Comparison of ENCODE assay signal across 16 cellular contexts in the genomic region with DNA sequence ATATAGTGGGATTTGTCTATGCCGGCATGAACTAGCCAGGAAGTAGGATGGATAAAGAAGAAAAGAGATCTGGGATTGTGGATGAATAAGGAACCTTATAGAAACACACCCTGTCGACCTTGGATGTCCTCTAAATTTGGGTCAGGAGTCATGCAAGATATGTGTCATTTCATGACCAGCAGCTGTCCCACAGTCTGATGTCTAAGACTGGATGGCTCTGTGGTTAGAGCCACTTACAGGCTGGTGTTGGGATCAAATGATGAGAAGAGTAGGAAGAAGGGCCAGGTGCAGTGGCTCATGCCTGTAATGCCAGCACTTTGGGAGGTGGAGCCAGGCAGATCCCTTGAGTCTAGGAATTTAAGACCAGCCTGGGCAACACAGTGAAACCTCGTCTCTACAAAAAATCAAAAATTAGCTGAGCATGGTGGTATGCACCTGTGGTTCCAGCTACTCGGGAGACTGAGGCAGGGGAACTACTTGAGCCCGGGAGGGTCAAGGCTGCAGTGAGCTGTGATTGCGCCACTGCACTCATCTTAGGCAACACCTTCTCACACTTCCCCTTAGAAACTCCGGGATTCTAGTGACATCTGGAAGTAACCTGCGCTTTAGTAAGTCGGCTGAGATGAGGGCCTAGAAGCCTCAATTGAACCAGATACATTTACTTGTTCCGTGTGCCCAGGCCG. TPM values are rescaled to one million over a fixed set of nuclear protein-coding genes. Genes with fewer than 3 reads are reported as not detected.
DNase-seq lines count a peak whose midpoint lies in the region; ATAC-seq, FAIRE-seq and TF ChIP-seq lines count a peak whose summit lies in the region.
"Had no signal": no experiment of that assay in that cellular context is flagged by ENCODE, and none has a peak within 500 bp of the region (broad histone marks: within the 10 kb centered on the region; RNA-seq: fewer than 3 reads in every experiment).

No MANE protein-coding gene starts in this region.

- TF ChIP-seq CTCF in neutrophil (IDR thresholded peaks at IDR 0.05) (no peak), thyroid gland (IDR thresholded peaks at IDR 0.05) (no peak)

- no peak for TF ChIP-seq POLR2A in thyroid gland (IDR thresholded peaks at IDR 0.05)

- no peak for DNase-seq in activated CD4-positive, alpha-beta T cell treated with anti-CD3 and anti-CD28 coated beads, Interleukin-2, amount 10 ng/mL, durations not matched to agents 24 days and 14 days
- no peak for DNase-seq in activated CD4-positive, alpha-beta T cell treated with anti-CD3 and anti-CD28 coated beads, Interleukin-2, amount 50 U/mL, for 1 hour
- peak; percentile 85 to 92 for DNase-seq in NOMO-1 (lab: John Stamatoyannopoulos, UW; ENCODE audit: unreplicated experiment in 2 of 2)
- no peak for DNase-seq in activated naive CD4-positive, alpha-beta T cell treated with anti-CD3 and anti-CD28 coated beads, Interleukin-2, amount 50 U/mL, for 72 hours (ENCODE audit: low spot score in 2 of 2)
- no peak for DNase-seq in urothelium cell line (ENCODE audit: low spot score)
- no peak for DNase-seq in DMS 273 (lab: John Stamatoyannopoulos, UW; ENCODE audit: unreplicated experiment)
- no peak for DNase-seq in thyroid gland
- DNase-seq: 8988T; activated CD8-positive, alpha-beta memory T cell treated with anti-CD3 and anti-CD28 coated beads, Interleukin-2, amount 50 U/mL, for 4 hours; dermis blood vessel endothelial cell; left ventricle myocardium inferior; naive thymus-derived CD8-positive, alpha-beta T cell; stimulated activated CD4-positive, alpha-beta T cell treated with anti-CD3 and anti-CD28 coated beads, Interleukin-1b, Interleukin-23, amount 100 ng/mL, for 48 hours; transverse colon had no signal

- peak overlapping the region; percentile 91 for H3K27ac ChIP-seq in neutrophil
- no peak overlapping the region for H3K27ac ChIP-seq in thyroid gland
- H3K27ac ChIP-seq: left ventricle myocardium inferior, transverse colon had no signal

- H3K4me3 Mint-ChIP-seq in activated CD4-positive, alpha-beta T cell treated with anti-CD3 and anti-CD28 coated beads, Interleukin-2, amount 10 ng/mL, durations not matched to agents 24 days and 14 days, result no peak overlapping the region
- H3K4me3 Mint-ChIP-seq: naive thymus-derived CD8-positive, alpha-beta T cell had no signal

- intact Hi-C loops in activated CD4-positive, alpha-beta T cell treated with anti-CD3 and anti-CD28 coated beads, Interleukin-2, amount 10 ng/mL, durations not matched to agents 24 days and 14 days (cut with micrococcal nuclease), result no loop called here
- intact Hi-C loops in thyroid gland (cut with DNase I), result no loop called here

- H3K27ac Mint-ChIP-seq in activated CD4-positive, alpha-beta T cell treated with anti-CD3 and anti-CD28 coated beads, Interleukin-2, amount 10 ng/mL, durations not matched to agents 24 days and 14 days, result peak overlapping the region; percentile 13
- peak overlapping the region; percentile 38 to 75 for H3K27ac Mint-ChIP-seq in activated naive CD4-positive, alpha-beta T cell treated with anti-CD3 and anti-CD28 coated beads, Interleukin-2, amount 50 U/mL, for 72 hours

- peak in 1 of 2 donors; percentile 28 for ATAC-seq in activated naive CD4-positive, alpha-beta T cell treated with anti-CD3 and anti-CD28 coated beads, Interleukin-2, amount 50 U/mL, for 72 hours
- ATAC-seq: naive thymus-derived CD8-positive, alpha-beta T cell had no signal

- H3K36me3 Mint-ChIP-seq in activated CD4-positive, alpha-beta T cell treated with anti-CD3 and anti-CD28 coated beads, Interleukin-2, amount 10 ng/mL, durations not matched to agents 24 days and 14 days (ENCODE audit: low read depth), result peaks cover 58% of the 10 kb centered on the region
- peaks cover 0 to 22% of the 10 kb centered on the region in 2 donors for H3K36me3 Mint-ChIP-seq in activated naive CD4-positive, alpha-beta T cell treated with anti-CD3 and anti-CD28 coated beads, Interleukin-2, amount 50 U/mL, for 72 hours

- FAIRE-seq in urothelium cell line (lab: Jason Lieb, UNC), result no peak
- FAIRE-seq: astrocyte had no signal

- H3K27me3 ChIP-seq in neutrophil (no peaks in the 10 kb centered on the region), thyroid gland (no peaks in the 10 kb centered on the region)
- H3K27me3 ChIP-seq: transverse colon had no signal

- H3K4me1 Mint-ChIP-seq in activated CD4-positive, alpha-beta T cell treated with anti-CD3 and anti-CD28 coated beads, Interleukin-2, amount 10 ng/mL, durations not matched to agents 24 days and 14 days, result peaks cover 17% of the 10 kb centered on the region

- H3K4me3 ChIP-seq in neutrophil (ENCODE audit: low read depth in 1 of 2, low read length in 1 of 2), result peak overlapping the region; percentile 43 to 53
- H3K4me3 ChIP-seq in thyroid gland (replicated peaks in 1 of 3), result no peak overlapping the region
- H3K4me3 ChIP-seq: left ventricle myocardium inferior, transverse colon had no signal

- peaks cover 52 to 53% of the 10 kb centered on the region in 2 experiments for H3K4me1 ChIP-seq in neutrophil (ENCODE audit: control insufficient read depth in 1 of 2, insufficient read depth in 1 of 2, low read depth in 1 of 2, low read length in 1 of 2)
- H3K4me1 ChIP-seq in thyroid gland, result peaks cover 6 to 9% of the 10 kb centered on the region in 2 donors
- H3K4me1 ChIP-seq: transverse colon had no signal

- no peaks in the 10 kb centered on the region for H3K27me3 Mint-ChIP-seq in activated CD4-positive, alpha-beta T cell treated with anti-CD3 and anti-CD28 coated beads, Interleukin-2, amount 10 ng/mL, durations not matched to agents 24 days and 14 days
- H3K27me3 Mint-ChIP-seq: naive thymus-derived CD8-positive, alpha-beta T cell had no signal

- peaks cover 5% of the 10 kb centered on the region for H3K9me3 Mint-ChIP-seq in activated CD4-positive, alpha-beta T cell treated with anti-CD3 and anti-CD28 coated beads, Interleukin-2, amount 10 ng/mL, durations not matched to agents 24 days and 14 days
- H3K9me3 Mint-ChIP-seq in activated naive CD4-positive, alpha-beta T cell treated with anti-CD3 and anti-CD28 coated beads, Interleukin-2, amount 50 U/mL, for 72 hours, result no peaks in the 10 kb centered on the region
- H3K9me3 Mint-ChIP-seq: naive thymus-derived CD8-positive, alpha-beta T cell had no signal

- H3K9me3 ChIP-seq in neutrophil (no peaks in the 10 kb centered on the region), thyroid gland (no peaks in the 10 kb centered on the region)
- H3K9me3 ChIP-seq: left ventricle myocardium inferior, transverse colon had no signal

- WGBS in thyroid gland, 2 donors, result 91 to 94% methylated on average over 11 of the region's 11 CpGs

- H3K36me3 ChIP-seq in neutrophil, result peaks cover 45% of the 10 kb centered on the region
- H3K36me3 ChIP-seq in thyroid gland, result peaks cover 37 to 43% of the 10 kb centered on the region in 2 donors

RNA-seq across cellular contexts. Expression of a gene that starts 30.8 kb away (rescaled TPM):
- total RNA-seq in activated CD4-positive, alpha-beta T cell treated with anti-CD3 and anti-CD28 coated beads, Interleukin-2, amount 10 ng/mL, durations not matched to agents 24 days and 14 days, result 17.6 and 22.4 TPM in 2 replicates
- 10 to 100 TPM in 1 of 2 donors, 1 to 10 TPM in 1; 9.7 to 15.0 TPM for total RNA-seq in activated naive CD4-positive, alpha-beta T cell treated with anti-CD3 and anti-CD28 coated beads, Interleukin-2, amount 50 U/mL, for 72 hours
- total RNA-seq in thyroid gland, result 10 to 100 TPM; 41.2 to 71.3 (median 48.7) TPM

RNA-seq across cellular contexts. Expression of a gene that starts 43.0 kb away (rescaled TPM):
- 2.7 and 3.6 TPM in 2 replicates for total RNA-seq in activated CD4-positive, alpha-beta T cell treated with anti-CD3 and anti-CD28 coated beads, Interleukin-2, amount 10 ng/mL, durations not matched to agents 24 days and 14 days
- total RNA-seq in activated naive CD4-positive, alpha-beta T cell treated with anti-CD3 and anti-CD28 coated beads, Interleukin-2, amount 50 U/mL, for 72 hours, result 1 to 10 TPM; 3.5 to 6.4 TPM
- 1 to 10 TPM in 2 of 4 donors, not detected in 2; 1.5 to 1.7 TPM for total RNA-seq in thyroid gland
- total RNA-seq: dermis blood vessel endothelial cell had no signal

Comparison
In these comparisons a context has a peak if more than half of its experiments do, and no peak if none do; other contexts are left out.
1. DNase-seq: peak in NOMO-1 (2 of 2); none in activated CD4-positive, alpha-beta T cell treated with anti-CD3 and anti-CD28 coated beads, Interleukin-2, amount 10 ng/mL, durations not matched to agents 24 days and 14 days (single experiment), activated CD4-positive, alpha-beta T cell treated with anti-CD3 and anti-CD28 coated beads, Interleukin-2, amount 50 U/mL, for 1 hour (single experiment), activated naive CD4-positive, alpha-beta T cell treated with anti-CD3 and anti-CD28 coated beads, Interleukin-2, amount 50 U/mL, for 72 hours (0 of 2), urothelium cell line (single experiment), DMS 273 (single experiment) and thyroid gland (0 of 2).
2. H3K4me3 ChIP-seq: peak in neutrophil (2 of 2); none in thyroid gland (0 of 3).